In the genomic region with DNA sequence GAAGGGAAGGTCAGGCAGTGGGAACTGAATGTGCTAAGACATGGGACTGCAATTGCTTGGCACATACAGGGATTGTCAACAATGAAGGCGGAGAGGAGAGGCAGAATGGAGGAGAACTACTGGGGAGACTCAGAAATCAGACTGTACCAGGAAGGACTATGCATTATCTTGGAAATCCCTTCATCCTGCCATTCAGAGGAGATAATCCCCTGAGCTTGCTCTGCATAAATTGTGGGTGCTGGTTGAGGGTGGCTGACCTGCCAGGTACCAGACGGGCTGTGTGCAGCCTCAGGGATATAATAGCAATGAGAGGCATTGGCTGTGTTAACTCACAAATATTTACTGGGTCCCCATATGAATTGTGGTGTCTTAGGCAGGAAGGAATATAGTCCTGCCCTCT, we compare ENCODE assay signal across 22 cellular contexts. TPM values are rescaled to one million over a fixed set of nuclear protein-coding genes. Genes with fewer than 3 reads are reported as not detected.
"Had no signal": no experiment of that assay in that cellular context is flagged by ENCODE, and none has a peak within 500 bp of the region (broad histone marks: within the 10 kb centered on the region; RNA-seq: fewer than 3 reads in every experiment).

No MANE protein-coding gene starts in this region.

- DNase-seq: KBM-7, MV-4-11, NCI-H1048, NCI-H1105, NCI-H1417, NCI-H1436 treated with DMSO at 0.1 percent for 48 hours, NCI-H1694, NCI-H187 treated with DMSO at 0.1 percent for 48 hours, NCI-H2029 treated with DMSO at 0.1 percent for 48 hours, NCI-H2171 treated with DMSO at 0.1 percent for 48 hours, NCI-H345, NCI-H446 treated with DMSO at 0.1 percent for 48 hours, NCI-H510A treated with DMSO at 0.1 percent for 48 hours, NCI-H526, NCI-H748 treated with DMSO at 0.1 percent for 48 hours, Right ventricle myocardium superior, RPMI8226, SIG-M5, SW 1271 had no signal

- H3K9me3 ChIP-seq: SJSA1 had no signal

- H3K4me3 ChIP-seq: SJSA1, SK-N-MC had no signal

- H3K27ac ChIP-seq: SJSA1, SK-N-MC had no signal

- H3K36me3 ChIP-seq: SJSA1 had no signal

RNA-seq across cellular contexts. Expression of a gene that starts 5.0 kb away (rescaled TPM):
- total RNA-seq: LHCN-M2 had no signal
